20 cellular contexts compared by ENCODE assay signal in genomic region chrX:10648608-10649007, GRCh38. TPM values are rescaled to one million over a fixed set of nuclear protein-coding genes. Genes with fewer than 3 reads are reported as not detected.
A peak's percentile ranks its signal among the peaks of the same experiment; 100 is the strongest.
DNase-seq lines count a peak whose midpoint lies in the region; ATAC-seq and TF ChIP-seq lines count a peak whose summit lies in the region.
"Had no signal": no experiment of that assay in that cellular context is flagged by ENCODE, and none has a peak within 500 bp of the region (broad histone marks: within the 10 kb centered on the region; RNA-seq: fewer than 3 reads in every experiment).

No MANE protein-coding gene starts in this region.

- no peak overlapping the region for H3K4me3 ChIP-seq in fibroblast of the aortic adventitia (ENCODE audit: low read depth, low read length)
- H3K4me3 ChIP-seq in CD4-positive, alpha-beta memory T cell (ENCODE audit: low read length in 2 of 2) = no peak overlapping the region
- H3K4me3 ChIP-seq: BLaER1 treated with 17β-estradiol and CSF1 and Interleukin-3, amounts not matched to agents 10 nM and 100 nM; colonic mucosa; PC-9; suprapubic skin had no signal

- no peaks in the 10 kb centered on the region for H3K36me3 Mint-ChIP-seq in CD4-positive, alpha-beta memory T cell
- H3K36me3 Mint-ChIP-seq: activated naive CD8-positive, alpha-beta T cell treated with anti-CD3 and anti-CD28 coated beads, Interleukin-2, amount 10 ng/mL, durations not matched to agents 7 days and 5 days; natural killer cell had no signal

- POLR2A ChIA-PET in HEK293T (lab: Yijun Ruan, JAX) = interaction anchor here (0.6 to 1.3 kb wide), 3 partner anchors 29 to 76 kb away, joined by 3 to 4 read pairs (median 3); no protein-coding TSS in a partner anchor
- POLR2A ChIA-PET in CD4-positive, alpha-beta memory T cell (lab: Charles Lee; ENCODE audit: partially characterized antibody) = no interaction called here

- no peak overlapping the region for H3K27ac ChIP-seq in CD4-positive, alpha-beta memory T cell (ENCODE audit: low read depth, low read length)
- H3K27ac ChIP-seq: BLaER1 treated with 17β-estradiol and CSF1 and Interleukin-3, amounts not matched to agents 10 nM and 100 nM; colonic mucosa; PC-9; suprapubic skin had no signal

- no peaks in the 10 kb centered on the region for H3K36me3 ChIP-seq in CD4-positive, alpha-beta memory T cell (ENCODE audit: insufficient read depth, low read length)
- H3K36me3 ChIP-seq: BLaER1 treated with 17β-estradiol and CSF1 and Interleukin-3, amounts not matched to agents 10 nM and 100 nM; colonic mucosa; suprapubic skin had no signal

- no peaks in the 10 kb centered on the region for H3K27me3 Mint-ChIP-seq in CD4-positive, alpha-beta memory T cell
- H3K27me3 Mint-ChIP-seq: activated CD4-positive, alpha-beta T cell treated with anti-CD3 and anti-CD28 coated beads, Interleukin-2, amount 10 ng/mL, durations not matched to agents 24 days and 14 days; activated naive CD8-positive, alpha-beta T cell treated with anti-CD3 and anti-CD28 coated beads, Interleukin-2, amount 10 ng/mL, durations not matched to agents 7 days and 5 days had no signal

- TF ChIP-seq CTCF in AG09319 (IDR thresholded peaks at IDR 0.05; ENCODE audit: low read depth, low read length) (no peak), fibroblast of the aortic adventitia (IDR thresholded peaks at IDR 0.05; ENCODE audit: insufficient read depth, low read length) (no peak)

- H3K4me1 ChIP-seq in CD4-positive, alpha-beta memory T cell (ENCODE audit: insufficient read depth, low read length) = no peaks in the 10 kb centered on the region
- H3K4me1 ChIP-seq: colonic mucosa, suprapubic skin had no signal

- intact Hi-C loops in CD4-positive, alpha-beta memory T cell (cut with micrococcal nuclease) = no loop called here

- no peaks in the 10 kb centered on the region for H3K9me3 ChIP-seq in CD4-positive, alpha-beta memory T cell (ENCODE audit: control insufficient read depth in 1 of 2, low read length in 2 of 2)
- H3K9me3 ChIP-seq: colonic mucosa, suprapubic skin had no signal

- H3K4me3 Mint-ChIP-seq in CD4-positive, alpha-beta memory T cell = no peak overlapping the region
- H3K4me3 Mint-ChIP-seq: activated CD4-positive, alpha-beta T cell treated with anti-CD3 and anti-CD28 coated beads, Interleukin-2, amount 10 ng/mL, durations not matched to agents 24 days and 14 days; activated naive CD8-positive, alpha-beta T cell treated with anti-CD3 and anti-CD28 coated beads, Interleukin-2, amount 10 ng/mL, durations not matched to agents 7 days and 5 days; natural killer cell had no signal

- DNase-seq in AG09319 (ENCODE audit: extremely low read depth, low read depth) = peak; percentile 41
- peak; percentile 57 for DNase-seq in HEK293T (ENCODE audit: extremely low spot score)
- DNase-seq in fibroblast of the aortic adventitia (ENCODE audit: low read depth) = peak; percentile 52
- no peak for DNase-seq in stimulated activated naive CD4-positive, alpha-beta T cell (lab: John Stamatoyannopoulos, UW)
- no peak for DNase-seq in foreskin melanocyte
- no peak for DNase-seq in kidney tubule cell (ENCODE audit: low spot score)
- no peak for DNase-seq in CD4-positive, alpha-beta memory T cell
- DNase-seq: activated CD4-positive, alpha-beta T cell treated with anti-CD3 and anti-CD28 coated beads, Interleukin-2, amount 10 ng/mL, durations not matched to agents 24 days and 14 days; activated naive CD8-positive, alpha-beta T cell treated with anti-CD3 and anti-CD28 coated beads, Interleukin-2, amount 10 ng/mL, durations not matched to agents 7 days and 5 days; activated T-cell treated with anti-CD3 and anti-CD28 coated beads, Interleukin-2, amount 50 U/mL, for 1 hour; colonic mucosa; natural killer cell; NCI-H1048; NCI-H446 treated with DMSO at 0.1 percent for 48 hours; PC-9; T-helper 9 cell had no signal

- no peaks in the 10 kb centered on the region for H3K4me1 Mint-ChIP-seq in CD4-positive, alpha-beta memory T cell
- H3K4me1 Mint-ChIP-seq: activated CD4-positive, alpha-beta T cell treated with anti-CD3 and anti-CD28 coated beads, Interleukin-2, amount 10 ng/mL, durations not matched to agents 24 days and 14 days; activated naive CD8-positive, alpha-beta T cell treated with anti-CD3 and anti-CD28 coated beads, Interleukin-2, amount 10 ng/mL, durations not matched to agents 7 days and 5 days; natural killer cell had no signal

- ATAC-seq in SK-N-SH treated with all-trans-retinoic acid at 6 μM for 48 hours = peak; percentile 84
- ATAC-seq: esophagus mucosa, natural killer cell had no signal

- H3K27ac Mint-ChIP-seq in CD4-positive, alpha-beta memory T cell = no peak overlapping the region
- H3K27ac Mint-ChIP-seq: activated CD4-positive, alpha-beta T cell treated with anti-CD3 and anti-CD28 coated beads, Interleukin-2, amount 10 ng/mL, durations not matched to agents 24 days and 14 days; activated naive CD8-positive, alpha-beta T cell treated with anti-CD3 and anti-CD28 coated beads, Interleukin-2, amount 10 ng/mL, durations not matched to agents 7 days and 5 days; natural killer cell had no signal

- CTCF ChIA-PET in HEK293T (lab: Yijun Ruan, JAX) = interaction anchor here (1.1 kb wide), 1 partner anchor 458 kb away, joined by 5 read pairs; no protein-coding TSS in a partner anchor
- CTCF ChIA-PET in CD4-positive, alpha-beta memory T cell (lab: Charles Lee; ENCODE audit: partially characterized antibody) = no interaction called here

- no peaks in the 10 kb centered on the region for H3K27me3 ChIP-seq in CD4-positive, alpha-beta memory T cell (ENCODE audit: insufficient read depth, low read length)
- H3K27me3 ChIP-seq: colonic mucosa, suprapubic skin had no signal

- peaks cover 0 to 5% (median 1%) of the 10 kb centered on the region in 8 donors for H3K9me3 Mint-ChIP-seq in CD4-positive, alpha-beta memory T cell
- H3K9me3 Mint-ChIP-seq: activated CD4-positive, alpha-beta T cell treated with anti-CD3 and anti-CD28 coated beads, Interleukin-2, amount 10 ng/mL, durations not matched to agents 24 days and 14 days; natural killer cell had no signal

TF ChIP-seq in HEK293T, 16 proteins besides CTCF, POLR2A, EP300 and RAD21:
- TF ChIP-seq L3MBTL2 (conservative IDR thresholded peaks at IDR 0.05) = peak; percentile 64
- TF ChIP-seq ELF4 (IDR thresholded peaks at IDR 0.05) = no peak

TF ChIP-seq in SK-N-SH treated with all-trans-retinoic acid at 6 μM for 48 hours, 23 proteins besides CTCF, POLR2A, EP300 and RAD21:
- TF ChIP-seq, protein P1, sequence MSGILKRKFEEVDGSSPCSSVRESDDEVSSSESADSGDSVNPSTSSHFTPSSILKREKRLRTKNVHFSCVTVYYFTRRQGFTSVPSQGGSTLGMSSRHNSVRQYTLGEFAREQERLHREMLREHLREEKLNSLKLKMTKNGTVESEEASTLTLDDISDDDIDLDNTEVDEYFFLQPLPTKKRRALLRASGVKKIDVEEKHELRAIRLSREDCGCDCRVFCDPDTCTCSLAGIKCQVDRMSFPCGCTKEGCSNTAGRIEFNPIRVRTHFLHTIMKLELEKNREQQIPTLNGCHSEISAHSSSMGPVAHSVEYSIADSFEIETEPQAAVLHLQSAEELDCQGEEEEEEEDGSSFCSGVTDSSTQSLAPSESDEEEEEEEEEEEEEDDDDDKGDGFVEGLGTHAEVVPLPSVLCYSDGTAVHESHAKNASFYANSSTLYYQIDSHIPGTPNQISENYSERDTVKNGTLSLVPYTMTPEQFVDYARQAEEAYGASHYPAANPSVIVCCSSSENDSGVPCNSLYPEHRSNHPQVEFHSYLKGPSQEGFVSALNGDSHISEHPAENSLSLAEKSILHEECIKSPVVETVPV (CRISPR knock-in tag; IDR thresholded peaks at IDR 0.05) = no peak
- no peak for TF ChIP-seq ZNF565 (CRISPR knock-in tag; conservative IDR thresholded peaks at IDR 0.05; ENCODE audit: low read depth)
- TF ChIP-seq SNAI2 (CRISPR knock-in tag; IDR thresholded peaks at IDR 0.05) = no peak
TF ChIP-seq in SK-N-SH treated with all-trans-retinoic acid at 6 μM for 48 hours: peak in this region for 0.

RNA-seq across cellular contexts. Expression of gene MID1, which starts 28.2 kb away (rescaled TPM):
- total RNA-seq in fibroblast of the aortic adventitia (ENCODE audit: low replicate concordance) = 18.0 and 20.4 TPM in 2 replicates
- not detected for total RNA-seq in CD4-positive, alpha-beta memory T cell
- not detected for polyA plus RNA-seq in CD4-positive, alpha-beta memory T cell
- total RNA-seq: activated CD4-positive, alpha-beta T cell treated with anti-CD3 and anti-CD28 coated beads, Interleukin-2, amount 10 ng/mL, durations not matched to agents 24 days and 14 days; natural killer cell had no signal

Comparison
In these comparisons a context has a peak if more than half of its experiments do, and no peak if none do; other contexts are left out.
1. DNase-seq: peak in AG09319 (single experiment), HEK293T (single experiment) and fibroblast of the aortic adventitia (single experiment); none in stimulated activated naive CD4-positive, alpha-beta T cell (0 of 6), foreskin melanocyte (single experiment), kidney tubule cell (single experiment) and CD4-positive, alpha-beta memory T cell (0 of 5).
2. RNA of gene MID1, which starts 28.2 kb away (total RNA-seq): 18.0 to 20.4 TPM in fibroblast of the aortic adventitia; not detected in CD4-positive, alpha-beta memory T cell; every median in the first group is over 10 times any median in the second.